Comparison of ENCODE assay signal across 8 cellular contexts in genomic region chr4:81493895-81494490, GRCh38. TPM values are rescaled to one million over a fixed set of nuclear protein-coding genes. Genes with fewer than 3 reads are reported as not detected.
A peak's percentile ranks its signal among the peaks of the same experiment; 100 is the strongest.
DNase-seq lines count a peak whose midpoint lies in the region; ATAC-seq and TF ChIP-seq lines count a peak whose summit lies in the region.

No MANE protein-coding gene starts in this region.

- intact Hi-C loops in right lobe of liver (cut with DNase I) = no loop called here

- TF ChIP-seq CTCF in OCI-LY3 (IDR thresholded peaks at IDR 0.05; ENCODE audit: low read depth, low read length) (no peak), right lobe of liver (IDR thresholded peaks at IDR 0.05) (no peak), endodermal cell (conservative IDR thresholded peaks at IDR 0.05) (no peak)

- H3K27ac Mint-ChIP-seq in endodermal cell = no peak overlapping the region

- no peaks in the 10 kb centered on the region for H4K20me1 ChIP-seq in OCI-LY3 (ENCODE audit: insufficient read depth, low read length)
- no peaks in the 10 kb centered on the region for H4K20me1 ChIP-seq in Karpas-422 (ENCODE audit: insufficient read depth, low read depth, low read length)

- H3K4me3 ChIP-seq in OCI-LY3 (ENCODE audit: low read length) = no peak overlapping the region
- H3K4me3 ChIP-seq in right lobe of liver = peak overlapping the region; percentile 6 to 37 (median 19)
- no peak overlapping the region for H3K4me3 ChIP-seq in Karpas-422 (ENCODE audit: low read length)
- H3K4me3 ChIP-seq in endodermal cell (ENCODE audit: low read length) = no peak overlapping the region

- H3K4me2 ChIP-seq in OCI-LY3 (ENCODE audit: low read length) = peak overlapping the region; percentile 52
- no peak overlapping the region for H3K4me2 ChIP-seq in Karpas-422 (ENCODE audit: low read depth, low read length, poor library complexity, severe bottlenecking)

- H3K9me2 ChIP-seq in Karpas-422 (replicated peaks; ENCODE audit: insufficient read depth, low read length) = no peaks in the 10 kb centered on the region

- no peaks in the 10 kb centered on the region for H3K79me2 ChIP-seq in OCI-LY3 (ENCODE audit: low read length)
- H3K79me2 ChIP-seq in Karpas-422 (ENCODE audit: low read length) = no peaks in the 10 kb centered on the region

- ATAC-seq in GM18508 (IDR thresholded peaks at IDR 0.05; ENCODE audit: insufficient read depth, unreplicated experiment) = peak; percentile 76
- ATAC-seq in HG02571 (IDR thresholded peaks at IDR 0.05; ENCODE audit: unreplicated experiment) = peak; percentile 75
- peak; percentile 77 to 89 (median 85) for ATAC-seq in right lobe of liver

- no peaks in the 10 kb centered on the region for H3K27me3 Mint-ChIP-seq in endodermal cell (ENCODE audit: insufficient read depth)

- H3K27me3 ChIP-seq in OCI-LY3 (ENCODE audit: low read depth, low read length) = no peaks in the 10 kb centered on the region
- H3K27me3 ChIP-seq in right lobe of liver = no peaks in the 10 kb centered on the region
- H3K27me3 ChIP-seq in Karpas-422 (ENCODE audit: low read length) = no peaks in the 10 kb centered on the region
- H3K27me3 ChIP-seq in endodermal cell (ENCODE audit: control insufficient read depth, insufficient read depth, low read length, poor library complexity, severe bottlenecking) = no peaks in the 10 kb centered on the region

- H3K9me3 ChIP-seq in OCI-LY3 (ENCODE audit: insufficient read depth, low read length) = 0 out of 2 replicates have a peak, but pooled peaks cover 3% of the 10 kb centered on the region
- H3K9me3 ChIP-seq in right lobe of liver = no peaks in the 10 kb centered on the region
- H3K9me3 ChIP-seq in Karpas-422 (ENCODE audit: low read length) = no peaks in the 10 kb centered on the region
- peaks cover 6% of the 10 kb centered on the region for H3K9me3 ChIP-seq in endodermal cell (ENCODE audit: control insufficient read depth, low read length)

- H3K4me1 ChIP-seq in OCI-LY3 (ENCODE audit: low read length) (peaks cover 47% of the 10 kb centered on the region), right lobe of liver (no peaks in the 10 kb centered on the region), Karpas-422 (ENCODE audit: low read length) (no peaks in the 10 kb centered on the region), endodermal cell (ENCODE audit: control insufficient read depth, insufficient read depth, low read length) (peaks cover 10% of the 10 kb centered on the region)

- H3K36me3 Mint-ChIP-seq in endodermal cell (ENCODE audit: low read depth) = peaks cover 8% of the 10 kb centered on the region

- peak overlapping the region; percentile 3; the same call in 1 of the 2 replicates for H3K9ac ChIP-seq in OCI-LY3 (ENCODE audit: low read length)
- no peak overlapping the region for H3K9ac ChIP-seq in Karpas-422 (ENCODE audit: low read length)
- no peak overlapping the region for H3K9ac ChIP-seq in endodermal cell (ENCODE audit: extremely low read depth, low read length, poor library complexity, severe bottlenecking)

- H3K4me3 Mint-ChIP-seq in endodermal cell = no peak overlapping the region

- peak overlapping the region; percentile 78 for H3K27ac ChIP-seq in OCI-LY3 (ENCODE audit: low read length)
- H3K27ac ChIP-seq in right lobe of liver = peak overlapping the region; percentile 60 to 85 (median 81)
- no peak overlapping the region for H3K27ac ChIP-seq in Karpas-422 (ENCODE audit: low read length)
- no peak overlapping the region for H3K27ac ChIP-seq in endodermal cell (ENCODE audit: low read depth, low read length)

- H3K36me3 ChIP-seq in OCI-LY3 (replicated peaks; ENCODE audit: low read depth, low read length) (peaks cover 17% of the 10 kb centered on the region), right lobe of liver (no peaks in the 10 kb centered on the region), Karpas-422 (ENCODE audit: insufficient read depth, low read length) (no peaks in the 10 kb centered on the region), endodermal cell (ENCODE audit: control insufficient read depth, insufficient read depth, low read length) (no peaks in the 10 kb centered on the region)

- H3K9me3 Mint-ChIP-seq in endodermal cell = peaks cover 7% of the 10 kb centered on the region

- 2% methylated on average over 2 of the region's 2 CpGs for whole genome bisulfite sequencing in right lobe of liver (ENCODE audit: insufficient coverage, low coverage, low lambda C conversion rate, missing lambda C conversion rate)
- 69 to 100% methylated on average over 1 to 2 of the region's 2 CpGs for WGBS in endodermal cell (ENCODE audit: insufficient coverage in 1 of 2, insufficient read length in 1 of 2), 2 experiments

- DNase-seq in right lobe of liver (no peak), Karpas-422 (no peak), NCI-H1417 (lab: John Stamatoyannopoulos, UW) (no peak), HK-2 (ENCODE audit: unreplicated experiment) (no peak), endodermal cell (no peak)

- peaks cover 13% of the 10 kb centered on the region for H3K4me1 Mint-ChIP-seq in endodermal cell

- TF ChIP-seq POLR2A in right lobe of liver (IDR thresholded peaks at IDR 0.05) = no peak

- H2AFZ ChIP-seq in OCI-LY3 (ENCODE audit: low read depth, low read length) (no peak overlapping the region), Karpas-422 (ENCODE audit: low read length) (no peak overlapping the region)

RNA-seq across cellular contexts. Expression of gene RASGEF1B, which starts 22.3 kb away (rescaled TPM):
- 10 to 100 TPM; 22.9 to 51.9 (median 25.8) TPM for total RNA-seq in right lobe of liver
- total RNA-seq in Karpas-422 (2014; rRNA removed; shearing (Covaris generic); ENCODE audit: low replicate concordance) = 1.2 and 1.6 TPM in 2 replicates
- total RNA-seq in endodermal cell = 10 to 100 TPM; 15.3 to 26.7 TPM
- polyA plus RNA-seq in endodermal cell (2013, experiment 1 of 2) = 9.0 TPM
- polyA plus RNA-seq in endodermal cell (2013, experiment 2 of 2) = 10.0 TPM

Comparison
In these comparisons a context has a peak if more than half of its experiments do, and no peak if none do; other contexts are left out.
1. H3K27ac ChIP-seq: peak in OCI-LY3 (single experiment) and right lobe of liver (3 of 3); none in Karpas-422 (single experiment) and endodermal cell (single experiment).
2. H3K4me3 ChIP-seq: peak in right lobe of liver (3 of 3); none in OCI-LY3 (single experiment), Karpas-422 (single experiment) and endodermal cell (single experiment).
3. Peak in every context shown above with its lines, with median percentiles within 50 percentile points of each other: ATAC-seq.